In genomic region chr19:6490134-6490533, GRCh38 we compare ENCODE assay signal across 14 cellular contexts. TPM values are rescaled to one million over a fixed set of nuclear protein-coding genes. Genes with fewer than 3 reads are reported as not detected.
DNase-seq lines count a peak whose midpoint lies in the region; ATAC-seq and TF ChIP-seq lines count a peak whose summit lies in the region.
"Had no signal": no experiment of that assay in that cellular context is flagged by ENCODE, and none has a peak within 500 bp of the region (broad histone marks: within the 10 kb centered on the region; RNA-seq: fewer than 3 reads in every experiment).

No MANE protein-coding gene starts in this region.

- H3K27ac ChIP-seq in dorsolateral prefrontal cortex, result peak overlapping the region in 30 of 59 donors; percentile 2 to 81 (median 50)
- H3K27ac ChIP-seq: vagina had no signal

- intact Hi-C loops in dorsolateral prefrontal cortex (cut with DNase I), result no loop called here

- CTCF ChIA-PET in T-cell (lab: Charles Lee), result no interaction called here

- POLR2A ChIA-PET in T-cell (lab: Charles Lee), result interaction anchor here in 1 of 2 donors (0.6 kb wide), 1 partner anchor 325 kb away, joined by 5 read pairs; no protein-coding TSS in a partner anchor

- no peak overlapping the region for H3K27ac Mint-ChIP-seq in stimulated activated naive CD8-positive, alpha-beta T cell treated with anti-CD3 and anti-CD28 coated beads, Interleukin-15, Interleukin-2, amounts not matched to agents 100 ng/mL and 50 ng/mL, for 24 hours
- H3K27ac Mint-ChIP-seq in T-cell, result peak overlapping the region; percentile 60 to 71
- H3K27ac Mint-ChIP-seq: GM23338 had no signal

- H3K27me3 ChIP-seq in dorsolateral prefrontal cortex, result no peaks in the 10 kb centered on the region
- H3K27me3 ChIP-seq: vagina had no signal

- H3K4me1 Mint-ChIP-seq in stimulated activated naive CD8-positive, alpha-beta T cell treated with anti-CD3 and anti-CD28 coated beads, Interleukin-15, Interleukin-2, amounts not matched to agents 100 ng/mL and 50 ng/mL, for 24 hours (ENCODE audit: low read depth), result peaks cover 16% of the 10 kb centered on the region
- H3K4me1 Mint-ChIP-seq in T-cell, result peaks cover 8 to 13% (median 11%) of the 10 kb centered on the region in 3 donors
- H3K4me1 Mint-ChIP-seq: GM23338 had no signal

- peak overlapping the region in 18 of 59 donors; percentile 1 to 48 (median 26) for H3K4me3 ChIP-seq in dorsolateral prefrontal cortex
- H3K4me3 ChIP-seq: GM23338, vagina had no signal

- no peak for ATAC-seq in stimulated activated naive CD8-positive, alpha-beta T cell treated with anti-CD3 and anti-CD28 coated beads, Interleukin-15, Interleukin-2, amounts not matched to agents 100 U/mL and 50 U/mL, for 24 hours
- ATAC-seq in T-cell (replicated peaks in 1 of 4) (no peak), HG03354 (IDR thresholded peaks at IDR 0.05; ENCODE audit: poor library complexity, severe bottlenecking, unreplicated experiment) (no peak)
- ATAC-seq: GM23338 had no signal

- H3K9me3 Mint-ChIP-seq in stimulated activated naive CD8-positive, alpha-beta T cell treated with anti-CD3 and anti-CD28 coated beads, Interleukin-15, Interleukin-2, amounts not matched to agents 100 ng/mL and 50 ng/mL, for 24 hours, result peaks cover 9% of the 10 kb centered on the region
- H3K9me3 Mint-ChIP-seq in T-cell, result peaks cover 0 to 9% (median 5%) of the 10 kb centered on the region in 3 donors
- H3K9me3 Mint-ChIP-seq: GM23338 had no signal

- DNase-seq in stimulated activated naive CD8-positive, alpha-beta T cell treated with anti-CD3 and anti-CD28 coated beads, Interleukin-15, Interleukin-2, amounts not matched to agents 100 U/mL and 50 U/mL, for 24 hours, result no peak
- DNase-seq in T-cell (no peak), dorsolateral prefrontal cortex (no peak), activated gamma-delta T cell (lab: John Stamatoyannopoulos, UW) (no peak), G401 (ENCODE audit: low spot score) (no peak), NCI-H345 treated with DMSO at 0.1 percent for 48 hours (lab: John Stamatoyannopoulos, UW; ENCODE audit: unreplicated experiment) (no peak)
- DNase-seq: amniotic stem cell, NCI-H1694, NCI-H510A, OCI-M1 had no signal

- peak overlapping the region; percentile 76 for H3K4me3 Mint-ChIP-seq in stimulated activated naive CD8-positive, alpha-beta T cell treated with anti-CD3 and anti-CD28 coated beads, Interleukin-15, Interleukin-2, amounts not matched to agents 100 ng/mL and 50 ng/mL, for 24 hours
- H3K4me3 Mint-ChIP-seq in T-cell, result peak overlapping the region; percentile 55 to 74 (median 70)
- H3K4me3 Mint-ChIP-seq: GM23338 had no signal

- no peaks in the 10 kb centered on the region for H3K27me3 Mint-ChIP-seq in stimulated activated naive CD8-positive, alpha-beta T cell treated with anti-CD3 and anti-CD28 coated beads, Interleukin-15, Interleukin-2, amounts not matched to agents 100 ng/mL and 50 ng/mL, for 24 hours
- H3K27me3 Mint-ChIP-seq in T-cell, result no peaks in the 10 kb centered on the region

- TF ChIP-seq CTCF in dorsolateral prefrontal cortex (IDR thresholded peaks at IDR 0.05 in 54 of 56, conservative IDR thresholded peaks at IDR 0.05 in 2 of 56; ENCODE audit: low read depth in 1 of 56, partially characterized antibody in 56 of 56), result no peak

- in situ Hi-C loops in G401 (cut with HindIII; ENCODE audit: low sequenced_read_pairs), result no loop called here

- no peaks in the 10 kb centered on the region for H3K36me3 Mint-ChIP-seq in stimulated activated naive CD8-positive, alpha-beta T cell treated with anti-CD3 and anti-CD28 coated beads, Interleukin-15, Interleukin-2, amounts not matched to agents 100 ng/mL and 50 ng/mL, for 24 hours (ENCODE audit: low read depth)
- no peaks in the 10 kb centered on the region for H3K36me3 Mint-ChIP-seq in T-cell

RNA-seq across cellular contexts. Expression of gene DENND1C, which starts 8.5 kb away (rescaled TPM):
- total RNA-seq in T-cell, result 100 to 1,000 TPM; 107 to 140 (median 114) TPM
- 1 to 10 TPM in 117 of 120 experiments, under 1 TPM in 3; 0.65 to 5.4 (median 2.4) TPM for total RNA-seq in dorsolateral prefrontal cortex
- total RNA-seq in G401 (2014; rRNA removed; shearing (Covaris generic)), result not detected in 2 replicates

RNA-seq across cellular contexts. Expression of gene TUBB4A, which starts 12.0 kb away (rescaled TPM):
- total RNA-seq in T-cell (1 to 10 TPM; 3.3 to 7.6 (median 5.0) TPM), dorsolateral prefrontal cortex (1,000 to 10,000 TPM in 16 of 120 experiments, 100 to 1,000 TPM in 104; 306 to 1,743 (median 779) TPM)
- 2.1 and 3.3 TPM in 2 replicates for total RNA-seq in G401 (2014; rRNA removed; shearing (Covaris generic))

RNA-seq across cellular contexts. Expression of gene CRB3, which starts 26.1 kb away (rescaled TPM):
- 1 to 10 TPM; 5.7 to 6.5 (median 5.9) TPM for total RNA-seq in T-cell
- total RNA-seq in dorsolateral prefrontal cortex, result 1 to 10 TPM in 23 of 120 experiments, under 1 TPM in 49, not detected in 48; 0.36 to 2.8 (median 0.83) TPM
- total RNA-seq in G401 (2014; rRNA removed; shearing (Covaris generic)), result 1.9 TPM in 1 of 2 replicates, not detected in the other

RNA-seq across cellular contexts. Expression of gene SLC25A23, which starts 30.5 kb away (rescaled TPM):
- 10 to 100 TPM; 15.5 to 28.0 (median 25.5) TPM for total RNA-seq in T-cell
- total RNA-seq in dorsolateral prefrontal cortex, result 100 to 1,000 TPM; 113 to 321 (median 206) TPM
- total RNA-seq in G401 (2014; rRNA removed; shearing (Covaris generic)), result 57.6 and 60.6 TPM in 2 replicates

RNA-seq across cellular contexts. Expression of gene TNFSF9, which starts 40.7 kb away (rescaled TPM):
- total RNA-seq in T-cell, result 1 to 10 TPM; 1.3 to 6.0 (median 1.6) TPM
- total RNA-seq in dorsolateral prefrontal cortex, result 10 to 100 TPM in 3 of 120 experiments, 1 to 10 TPM in 117; 2.4 to 16.3 (median 4.8) TPM
- 39.0 and 60.2 TPM in 2 replicates for total RNA-seq in G401 (2014; rRNA removed; shearing (Covaris generic))

Comparison
In these comparisons a context has a peak if more than half of its experiments do, and no peak if none do; other contexts are left out.
1. RNA of gene DENND1C, which starts 8.5 kb away (total RNA-seq): 107 to 140 TPM in T-cell; 0.65 to 5.4 TPM in dorsolateral prefrontal cortex and not detected in G401; every median in the first group is over 10 times any median in the second.
2. RNA of gene TUBB4A, which starts 12.0 kb away (total RNA-seq): 306 to 1,743 TPM in dorsolateral prefrontal cortex; 3.3 to 7.6 TPM in T-cell and 2.1 to 3.3 TPM in G401; every median in the first group is over 10 times any median in the second.